Comparison of ENCODE assay signal across 26 cellular contexts in genomic region chr1:66553846-66554245, GRCh38. TPM values are rescaled to one million over a fixed set of nuclear protein-coding genes. Genes with fewer than 3 reads are reported as not detected.
A peak's percentile ranks its signal among the peaks of the same experiment; 100 is the strongest.
DNase-seq lines count a peak whose midpoint lies in the region; ATAC-seq, FAIRE-seq and TF ChIP-seq lines count a peak whose summit lies in the region.
"Had no signal": no experiment of that assay in that cellular context is flagged by ENCODE, and none has a peak within 500 bp of the region (broad histone marks: within the 10 kb centered on the region; RNA-seq: fewer than 3 reads in every experiment).

No MANE protein-coding gene starts in this region.

- no peak overlapping the region for H3K4me3 ChIP-seq in AG04450 (ENCODE audit: low read depth, low read length)
- no peak overlapping the region for H3K4me3 ChIP-seq in HepG2 (replicated peaks in 1 of 3; ENCODE audit: insufficient read depth in 1 of 3, low read depth in 2 of 3, low read length in 3 of 3)
- H3K4me3 ChIP-seq in MM.1S (ENCODE audit: low read length): no peak overlapping the region
- H3K4me3 ChIP-seq: A549, esophagus squamous epithelium, ovary had no signal

- H3K79me2 ChIP-seq in HepG2 (ENCODE audit: insufficient read depth, low read length) (no peaks in the 10 kb centered on the region), MM.1S (ENCODE audit: low read length) (no peaks in the 10 kb centered on the region)

- 92% methylated on average over 1 of the region's 1 CpG for WGBS in HepG2 (ENCODE audit: low lambda C conversion rate)

- H3K9me2 ChIP-seq in MM.1S (replicated peaks; ENCODE audit: insufficient read depth, low read length): no peaks in the 10 kb centered on the region

- H3K9me3 Mint-ChIP-seq in activated naive CD4-positive, alpha-beta T cell treated with anti-CD3 and anti-CD28 coated beads, Interleukin-2, amount 50 U/mL, for 72 hours: no peaks in the 10 kb centered on the region
- H3K9me3 Mint-ChIP-seq: effector memory CD8-positive, alpha-beta T cell; mesothelial cell of epicardium; naive thymus-derived CD8-positive, alpha-beta T cell; type B pancreatic cell had no signal

- TF ChIP-seq RAD21 in HepG2 (CRISPR knock-in tag; IDR thresholded peaks at IDR 0.05): no peak

- H3K4me1 ChIP-seq in HepG2 (ENCODE audit: insufficient read depth, low read length) (peaks cover 6% of the 10 kb centered on the region; the same call in 1 of the 2 replicates), MM.1S (ENCODE audit: low read length) (no peaks in the 10 kb centered on the region)
- H3K4me1 ChIP-seq: A549 had no signal

- FAIRE-seq in HepG2 (lab: Jason Lieb, UNC) (no peak), H54 (lab: Jason Lieb, UNC) (no peak)
- FAIRE-seq: A549, G401.6 had no signal

- no peak overlapping the region for H2AFZ ChIP-seq in HepG2 (ENCODE audit: low read length)
- no peak overlapping the region for H2AFZ ChIP-seq in MM.1S (ENCODE audit: low read length)

- TF ChIP-seq CTCF in AG04450 (IDR thresholded peaks at IDR 0.05; ENCODE audit: low read depth, low read length) (no peak), HepG2 (CRISPR knock-in tag; IDR thresholded peaks at IDR 0.05) (no peak), MM.1S (IDR thresholded peaks at IDR 0.05; ENCODE audit: low read length) (no peak)

- intact Hi-C loops in HepG2 (cut with micrococcal nuclease; ENCODE audit: unreplicated experiment): no loop called here

- in situ Hi-C loops in HepG2 (cut with HindIII; ENCODE audit: extremely low pct_ligation_motif_present, low pct_unique_long_range_greater_than_20kb): no loop called here

- DNase-seq in AG04450 (ENCODE audit: low read depth, low spot score): no peak
- DNase-seq in HCEC 1CT: peak; percentile 75
- peak; percentile 65 for DNase-seq in astrocyte of the hippocampus (ENCODE audit: low read depth, low spot score)
- DNase-seq in iris pigment epithelial cell (ENCODE audit: low read depth): peak; percentile 71
- no peak for DNase-seq in HepG2 (ENCODE audit: low spot score)
- DNase-seq in activated naive CD4-positive, alpha-beta T cell treated with anti-CD3 and anti-CD28 coated beads, Interleukin-2, amount 50 U/mL, for 72 hours (ENCODE audit: low spot score in 2 of 2): no peak
- DNase-seq in H54 (ENCODE audit: insufficient read length, low spot score): no peak
- DNase-seq in MM.1S: no peak
- DNase-seq: activated naive CD4-positive, alpha-beta T cell treated with anti-CD3 and anti-CD28 coated beads, Interleukin-2, amount 50 U/mL, for 16 hours; activated T-cell treated with anti-CD3 and anti-CD28 coated beads, Interleukin-2, amount 50 U/mL, for 48 hours; CD4-positive, CD25-positive, alpha-beta regulatory T cell; effector memory CD8-positive, alpha-beta T cell; esophagus squamous epithelium; left colon; naive thymus-derived CD8-positive, alpha-beta T cell; NCI-H1048; NCI-H187 treated with DMSO at 0.1 percent for 48 hours; NCI-H82; ovary; right cardiac atrium had no signal

- POLR2A ChIA-PET in AG04450 (lab: Yijun Ruan, JAX): interaction anchor here (0.7 to 1.8 kb wide), 3 partner anchors 9 to 20 kb away, joined by 3 to 10 read pairs (median 5); partner anchors contain the start of gene SGIP1
- POLR2A ChIA-PET in HepG2 (lab: Yijun Ruan, JAX): no interaction called here

- H3K27me3 ChIP-seq in AG04450 (ENCODE audit: control insufficient read depth, insufficient read depth, low read length) (no peaks in the 10 kb centered on the region), HepG2 (ENCODE audit: control insufficient read depth in 1 of 2, insufficient read depth in 2 of 2, low read length in 2 of 2) (no peaks in the 10 kb centered on the region), MM.1S (replicated peaks; ENCODE audit: insufficient read depth, low read length) (no peaks in the 10 kb centered on the region)
- H3K27me3 ChIP-seq: esophagus squamous epithelium, ovary had no signal

- H3K36me3 ChIP-seq in HepG2 (replicated peaks in 1 of 2; ENCODE audit: control insufficient read depth in 1 of 2, insufficient read depth in 2 of 2, low read length in 2 of 2): no peaks in the 10 kb centered on the region
- no peaks in the 10 kb centered on the region for H3K36me3 ChIP-seq in MM.1S (replicated peaks; ENCODE audit: insufficient read depth, low read length)
- H3K36me3 ChIP-seq: esophagus squamous epithelium, ovary had no signal

- H3K9me3 ChIP-seq in AG04450 (ENCODE audit: control insufficient read depth, insufficient read depth, low read length): no peaks in the 10 kb centered on the region
- no peaks in the 10 kb centered on the region for H3K9me3 ChIP-seq in HepG2 (ENCODE audit: low read length)
- H3K9me3 ChIP-seq in MM.1S (replicated peaks; ENCODE audit: insufficient read depth, low read length): no peaks in the 10 kb centered on the region
- H3K9me3 ChIP-seq: A549, esophagus squamous epithelium, ovary had no signal

- no peaks in the 10 kb centered on the region for H3K36me3 Mint-ChIP-seq in activated naive CD4-positive, alpha-beta T cell treated with anti-CD3 and anti-CD28 coated beads, Interleukin-2, amount 50 U/mL, for 72 hours
- H3K36me3 Mint-ChIP-seq: CD4-positive, CD25-positive, alpha-beta regulatory T cell; mesothelial cell of epicardium; naive thymus-derived CD8-positive, alpha-beta T cell; type B pancreatic cell had no signal

- H3K27ac ChIP-seq in AG04450 (ENCODE audit: low read depth, low read length) (peak overlapping the region; percentile 40), HepG2 (ENCODE audit: extremely low read length, insufficient read depth, low read length) (no peak overlapping the region), MM.1S (ENCODE audit: low read length) (no peak overlapping the region)
- H3K27ac ChIP-seq: A549, esophagus squamous epithelium, ovary had no signal

- H3K9ac ChIP-seq in HepG2 (ENCODE audit: insufficient read depth, low read depth, low read length) (no peak overlapping the region), MM.1S (ENCODE audit: low read length) (no peak overlapping the region)

- no peaks in the 10 kb centered on the region for H3F3A ChIP-seq in MM.1S (ENCODE audit: insufficient read depth, low read length)

- no peaks in the 10 kb centered on the region for H4K20me1 ChIP-seq in HepG2 (ENCODE audit: insufficient read depth, low read length)
- H4K20me1 ChIP-seq in MM.1S (ENCODE audit: insufficient read depth, low read length): no peaks in the 10 kb centered on the region

- no peak overlapping the region for H3K4me2 ChIP-seq in HepG2 (ENCODE audit: low read depth, low read length)
- no peak overlapping the region for H3K4me2 ChIP-seq in MM.1S (ENCODE audit: low read depth, low read length)
- H3K4me2 ChIP-seq: A549 had no signal

- CTCF ChIA-PET in AG04450 (lab: Charles Lee): no interaction called here
- CTCF ChIA-PET in HepG2 (lab: Yijun Ruan, JAX; ENCODE audit: low intra/inter-chr PET ratio, low total read pairs): no interaction called here

- BruUV-seq in HepG2 (replicated peaks; lab: Mats Ljungman, UMichigan): no TSS peak

- no peak overlapping the region for H3K27ac Mint-ChIP-seq in activated naive CD4-positive, alpha-beta T cell treated with anti-CD3 and anti-CD28 coated beads, Interleukin-2, amount 50 U/mL, for 72 hours
- H3K27ac Mint-ChIP-seq: CD4-positive, CD25-positive, alpha-beta regulatory T cell; effector memory CD8-positive, alpha-beta T cell; mesothelial cell of epicardium; type B pancreatic cell had no signal

- no peak for ATAC-seq in HepG2
- no peak for ATAC-seq in activated naive CD4-positive, alpha-beta T cell treated with anti-CD3 and anti-CD28 coated beads, Interleukin-2, amount 50 U/mL, for 72 hours
- ATAC-seq: A549; effector memory CD8-positive, alpha-beta T cell; left colon; naive thymus-derived CD8-positive, alpha-beta T cell; right cardiac atrium; Right ventricle myocardium inferior had no signal

- TF ChIP-seq EP300 in HepG2 (IDR thresholded peaks at IDR 0.05; ENCODE audit: low read depth in 2 of 2, low read length in 2 of 2): no peak
- TF ChIP-seq EP300 in HepG2 (CRISPR knock-in tag; IDR thresholded peaks at IDR 0.05; ENCODE audit: borderline replicate concordance): no peak

- TF ChIP-seq POLR2A in HepG2 (IDR thresholded peaks at IDR 0.05; ENCODE audit: insufficient read depth in 1 of 2, low read depth in 2 of 2, low read length in 2 of 2) (no peak), H54 (IDR thresholded peaks at IDR 0.05; ENCODE audit: low read depth, low read length) (no peak)

TF ChIP-seq in HepG2, 621 proteins besides CTCF, POLR2A, EP300 and RAD21 (continues in another document):
- no peak for TF ChIP-seq ZNF160 (CRISPR knock-in tag; IDR thresholded peaks at IDR 0.05)
- TF ChIP-seq NCOR1 (IDR thresholded peaks at IDR 0.05; ENCODE audit: borderline replicate concordance, low read length): no peak

RNA-seq across cellular contexts. Expression of gene SGIP1, which starts 19.9 kb away (rescaled TPM):
- polyA plus RNA-seq in AG04450 (2011; rRNA removed) (85.1 and 110 TPM in 2 replicates), HepG2 (2011; rRNA removed) (0.01 TPM in 1 of 2 replicates, not detected in the other)
- polyA minus RNA-seq in AG04450 (2011; rRNA and poly(A)+ RNA removed): 166 and 194 TPM in 2 replicates
- total RNA-seq in HepG2 (2016; rRNA removed; fragmentation: Illumina TruSeq; extraction: Trizol): not detected in 2 replicates
- not detected in 2 replicates for total RNA-seq in HepG2 (2016; cell fraction: cytosol; rRNA removed; fragmentation: Illumina TruSeq; extraction: Trizol; ENCODE audit: low read depth)
- total RNA-seq in HepG2 (2016; cell fraction: insoluble cytoplasmic fraction; rRNA removed; fragmentation: Illumina TruSeq; extraction: Trizol): not detected in 2 replicates
- total RNA-seq in HepG2 (2016; cell fraction: membrane; rRNA removed; fragmentation: Illumina TruSeq; extraction: Trizol): not detected in 2 replicates
- not detected in 2 replicates for total RNA-seq in HepG2 (2016; cell fraction: nucleus; rRNA removed; fragmentation: Illumina TruSeq; extraction: Trizol)
- not detected in 2 replicates for polyA plus RNA-seq in HepG2 (2011; cell fraction: cytosol; rRNA removed)
- 0.10 TPM in 1 of 2 replicates, not detected in the other for polyA plus RNA-seq in HepG2 (2011; cell fraction: nucleus; rRNA removed)
- not detected in 2 replicates for polyA plus RNA-seq in HepG2 (2012)
- not detected in 2 replicates for polyA plus RNA-seq in HepG2 (2016; cell fraction: cytosol; fragmentation: Illumina TruSeq; extraction: Trizol; ENCODE audit: low read depth)
- polyA plus RNA-seq in HepG2 (2016; cell fraction: insoluble cytoplasmic fraction; fragmentation: Illumina TruSeq; extraction: Trizol; ENCODE audit: low read depth): not detected in 2 replicates
- polyA plus RNA-seq in HepG2 (2016; cell fraction: membrane; fragmentation: Illumina TruSeq; extraction: Trizol; ENCODE audit: low read depth): not detected in 2 replicates
- polyA plus RNA-seq in HepG2 (2016; cell fraction: nucleus; fragmentation: Illumina TruSeq; extraction: Trizol; ENCODE audit: insufficient read depth, low read depth): 0.29 TPM in 1 of 2 replicates, not detected in the other
- not detected in 2 replicates for polyA minus RNA-seq in HepG2 (2011; rRNA and poly(A)+ RNA removed; ENCODE audit: low replicate concordance)
- polyA minus RNA-seq in HepG2 (2011; cell fraction: cytosol; rRNA and poly(A)+ RNA removed): not detected in 2 replicates
- polyA minus RNA-seq in HepG2 (2011; cell fraction: nucleus; rRNA and poly(A)+ RNA removed): not detected in 2 replicates
- total RNA-seq in activated naive CD4-positive, alpha-beta T cell treated with anti-CD3 and anti-CD28 coated beads, Interleukin-2, amount 50 U/mL, for 72 hours: not detected
- total RNA-seq: activated CD8-positive, alpha-beta memory T cell treated with anti-CD3 and anti-CD28 coated beads for 36 hours; CD4-positive, CD25-positive, alpha-beta regulatory T cell; naive thymus-derived CD8-positive, alpha-beta T cell had no signal
- polyA plus RNA-seq: A549; CD4-positive, CD25-positive, alpha-beta regulatory T cell; naive thymus-derived CD8-positive, alpha-beta T cell had no signal

Comparison
In these comparisons a context has a peak if more than half of its experiments do, and no peak if none do; other contexts are left out.
1. DNase-seq: peak in HCEC 1CT (single experiment), astrocyte of the hippocampus (single experiment) and iris pigment epithelial cell (single experiment); none in AG04450 (single experiment), HepG2 (single experiment), activated naive CD4-positive, alpha-beta T cell treated with anti-CD3 and anti-CD28 coated beads, Interleukin-2, amount 50 U/mL, for 72 hours (0 of 2), H54 (single experiment) and MM.1S (single experiment).